Comparison of ENCODE assay signal across 8 cellular contexts in the genomic region with DNA sequence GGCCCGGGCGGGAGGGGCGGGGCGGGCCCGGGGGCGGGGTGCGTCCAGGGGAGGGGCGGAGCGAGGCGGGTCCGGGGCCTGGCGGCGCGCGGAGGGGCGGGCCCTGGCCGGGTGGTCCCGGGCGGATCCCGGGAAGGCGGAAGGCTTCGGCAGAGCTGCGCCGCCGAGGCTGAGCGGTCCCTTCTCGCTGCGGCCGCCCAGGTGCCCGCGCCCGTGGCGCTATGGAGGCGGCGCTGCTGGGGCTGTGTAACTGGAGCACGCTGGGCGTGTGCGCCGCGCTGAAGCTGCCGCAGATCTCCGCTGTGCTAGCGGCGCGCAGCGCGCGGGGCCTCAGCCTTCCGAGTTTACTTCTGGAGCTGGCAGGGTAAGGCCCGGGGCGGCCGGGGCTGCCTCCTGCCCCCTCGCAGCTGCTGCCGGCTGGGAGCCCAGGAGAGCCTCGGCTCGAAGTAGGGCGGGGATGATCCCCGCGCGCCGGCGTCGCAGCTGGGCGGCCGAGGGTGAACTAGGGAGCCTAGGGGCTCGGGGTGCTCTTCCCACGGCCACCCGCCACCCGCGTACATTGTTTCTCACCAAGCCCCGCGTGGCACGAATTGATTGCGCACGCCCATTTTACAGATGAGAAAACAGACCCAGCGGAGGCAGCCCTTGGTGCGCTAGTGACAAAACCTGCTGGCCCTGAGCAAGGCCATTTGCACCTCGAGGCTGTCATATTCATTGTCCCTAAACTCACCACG. TPM values are rescaled to one million over a fixed set of nuclear protein-coding genes. Genes with fewer than 3 reads are reported as not detected.
DNase-seq lines count a peak whose midpoint lies in the region; ATAC-seq and TF ChIP-seq lines count a peak whose summit lies in the region.

A gene (plus strand): TSS at position 142 of the 734 bp plus-strand sequence. CDS start 80 bp downstream, at position 222.

- DNase-seq in AG09309 (ENCODE audit: low read depth): peak; percentile 48
- peak; percentile 82 for DNase-seq in NCI-H1694 (lab: John Stamatoyannopoulos, UW)
- peak; percentile 88 for DNase-seq in myocyte (ENCODE audit: low read depth)
- no peak for DNase-seq in islet precursor cell

- peak; percentile 83 for ATAC-seq in GM18517 (IDR thresholded peaks at IDR 0.05; ENCODE audit: unreplicated experiment)
- peak; percentile 80 for ATAC-seq in HG02973 (IDR thresholded peaks at IDR 0.05; ENCODE audit: unreplicated experiment)

- peak within 1 kb of the TSS; percentile 79 for H3K4me3 ChIP-seq in AG09309 (ENCODE audit: control insufficient read depth, low read depth, low read length)

- intact Hi-C loops in T-helper 2 cell treated with Interferon-gamma antibody and Interleukin-4, amounts not matched to agents 100 ng/mL and 5 ng/mL, for 36 hours (cut with micrococcal nuclease): loop anchor here (1.0 to 10.0 kb wide), 6 partner anchors 25 to 851 kb away; a partner anchor contains a TSS

- in situ Hi-C loops in endometrial microvascular endothelial cells (cut with HindIII; ENCODE audit: inconsistent ontology term, low pct_unique_long_range_greater_than_20kb, low sequenced_read_pairs): no loop called here

- TF ChIP-seq CTCF in AG09309 (IDR thresholded peaks at IDR 0.05; ENCODE audit: control insufficient read depth, insufficient read depth, low read depth, low read length, missing control alignments): no peak

RNA-seq across cellular contexts. Expression of the gene that starts here (rescaled TPM):
- 10.6 and 13.6 TPM in 2 replicates for total RNA-seq in T-helper 2 cell treated with Interferon-gamma antibody and Interleukin-4, amounts not matched to agents 100 ng/mL and 5 ng/mL, for 36 hours
- total RNA-seq in endometrial microvascular endothelial cells (ENCODE audit: inconsistent ontology term) (43.8 TPM), myocyte (39.4 and 42.6 TPM in 2 replicates)
- polyA plus RNA-seq in myocyte (2012): 18.0 TPM
